ENCODE assay signal across 8 cellular contexts in genomic region chr22:39241632-39242388, GRCh38. TPM values are rescaled to one million over a fixed set of nuclear protein-coding genes. Genes with fewer than 3 reads are reported as not detected.
A peak's percentile ranks its signal among the peaks of the same experiment; 100 is the strongest.
DNase-seq lines count a peak whose midpoint lies in the region; TF ChIP-seq lines count a peak whose summit lies in the region.

No MANE protein-coding gene starts in this region.

- peaks cover 0 to 5% (median 0%) of the 10 kb centered on the region in 3 donors for H3K9me3 Mint-ChIP-seq in IgD-negative memory B cell

- H3K36me3 Mint-ChIP-seq in IgD-negative memory B cell = no peaks in the 10 kb centered on the region

- H3K79me2 ChIP-seq in OCI-LY7 (ENCODE audit: insufficient read depth, low read depth, low read length) = no peaks in the 10 kb centered on the region

- POLR2A ChIA-PET in OCI-LY7 (lab: Charles Lee) = no interaction called here

- DNase-seq in activated effector memory CD4-positive, alpha-beta T cell treated with anti-CD3 and anti-CD28 coated beads, Interleukin-2, amount 50 U/mL, for 16 hours = peak; percentile 73
- DNase-seq in stimulated activated naive CD4-positive, alpha-beta T cell (lab: John Stamatoyannopoulos, UW) = peak; percentile 19 to 73 (median 58)
- DNase-seq in OCI-LY7 (ENCODE audit: low spot score) (no peak), OCI-M2 (lab: John Stamatoyannopoulos, UW; ENCODE audit: unreplicated experiment) (no peak), globus pallidus (ENCODE audit: low spot score) (no peak), ureter (ENCODE audit: low spot score) (no peak)

- H3K4me1 ChIP-seq in iPS-20b (ENCODE audit: insufficient read depth, low read length) = peaks cover 14% of the 10 kb centered on the region
- H3K4me1 ChIP-seq in OCI-LY7 (ENCODE audit: insufficient read depth, low read length, poor library complexity, severe bottlenecking) = peaks cover 10% of the 10 kb centered on the region

- H3K9me3 ChIP-seq in iPS-20b (ENCODE audit: insufficient read depth, low read depth, low read length) (no peaks in the 10 kb centered on the region), OCI-LY7 (ENCODE audit: low read length) (no peaks in the 10 kb centered on the region)

- H3K27ac ChIP-seq in iPS-20b (ENCODE audit: low read length) (no peak overlapping the region), OCI-LY7 (ENCODE audit: low read depth, low read length, poor library complexity, severe bottlenecking) (no peak overlapping the region)

- H3K4me3 Mint-ChIP-seq in IgD-negative memory B cell = peak overlapping the region; percentile 62 to 94 (median 88)

- H3K9ac ChIP-seq in iPS-20b (ENCODE audit: low read depth, low read length) = no peak overlapping the region

- peak overlapping the region; percentile 47 for H3K4me3 ChIP-seq in iPS-20b (ENCODE audit: low read length)
- H3K4me3 ChIP-seq in OCI-LY7 (ENCODE audit: low read depth, low read length, poor library complexity, severe bottlenecking) = no peak overlapping the region

- no peaks in the 10 kb centered on the region for H4K20me1 ChIP-seq in OCI-LY7 (ENCODE audit: insufficient read depth, low read length)

- peak overlapping the region in 2 of 3 donors; percentile 39 to 92 for H3K27ac Mint-ChIP-seq in IgD-negative memory B cell

- no TSS peak for BruUV-seq in OCI-LY7 (replicated peaks; lab: Mats Ljungman, UMichigan)

- peaks cover 14 to 18% (median 18%) of the 10 kb centered on the region in 3 donors for H3K4me1 Mint-ChIP-seq in IgD-negative memory B cell

- CTCF ChIA-PET in OCI-LY7 (lab: Charles Lee; ENCODE audit: unreplicated experiment) = no interaction called here

- H3K4me2 ChIP-seq in OCI-LY7 (ENCODE audit: low read length) = no peak overlapping the region

- H3K27me3 Mint-ChIP-seq in IgD-negative memory B cell = peaks cover 61% of the 10 kb centered on the region

- H2AFZ ChIP-seq in OCI-LY7 (ENCODE audit: low read length) = no peak overlapping the region

- no peaks in the 10 kb centered on the region for H3K9me2 ChIP-seq in OCI-LY7 (ENCODE audit: insufficient read depth, low read length)

- intact Hi-C loops in OCI-LY7 (cut with micrococcal nuclease; ENCODE audit: unreplicated experiment) = no loop called here

- peaks cover 97% of the 10 kb centered on the region for H3K27me3 ChIP-seq in iPS-20b (ENCODE audit: insufficient read depth, low read length)

- H3K36me3 ChIP-seq in iPS-20b (ENCODE audit: insufficient read depth, low read depth, low read length) (no peaks in the 10 kb centered on the region), OCI-LY7 (ENCODE audit: insufficient read depth, low read length) (no peaks in the 10 kb centered on the region)

- TF ChIP-seq CTCF in OCI-LY7 (conservative IDR thresholded peaks at IDR 0.05; ENCODE audit: low read length) = no peak

RNA-seq across cellular contexts. Expression of gene PDGFB, which starts 3.0 kb away (rescaled TPM):
- polyA plus RNA-seq in IgD-negative memory B cell = 0.24 TPM
- not detected in 2 replicates for total RNA-seq in OCI-LY7 (2014; rRNA removed; shearing (Covaris generic))
- total RNA-seq in OCI-LY7 (2022) (0.13 and 0.27 TPM in 2 replicates), ureter (5.9 TPM)

Comparison
In these comparisons a context has a peak if more than half of its experiments do, and no peak if none do; other contexts are left out.
1. DNase-seq: peak in activated effector memory CD4-positive, alpha-beta T cell treated with anti-CD3 and anti-CD28 coated beads, Interleukin-2, amount 50 U/mL, for 16 hours (single experiment) and stimulated activated naive CD4-positive, alpha-beta T cell (6 of 6); none in OCI-LY7 (single experiment), OCI-M2 (single experiment), globus pallidus (single experiment) and ureter (single experiment).